1 cellular context compared by ENCODE assay signal in genomic region chr10:72626444-72626754, GRCh38.
TF ChIP-seq lines count a peak whose summit lies in the region.

No MANE protein-coding gene starts in this region.

TF ChIP-seq in SK-N-SH, 30 proteins besides CTCF, POLR2A, EP300 and RAD21 (continued from another document):
- TF ChIP-seq PBX3 (IDR thresholded peaks at IDR 0.05) (no peak), TAF1 (IDR thresholded peaks at IDR 0.05; ENCODE audit: borderline replicate concordance, low read depth, low read length) (no peak), TCF12 (IDR thresholded peaks at IDR 0.05) (no peak), TEAD4 (IDR thresholded peaks at IDR 0.05; ENCODE audit: borderline replicate concordance, insufficient read depth) (no peak), REST (IDR thresholded peaks at IDR 0.05; ENCODE audit: low read depth, low read length) (no peak), IRF3 (IDR thresholded peaks at IDR 0.05; ENCODE audit: low read depth, low read length) (no peak), RXRA (IDR thresholded peaks at IDR 0.05; ENCODE audit: borderline replicate concordance, low read depth) (no peak), USF1 (IDR thresholded peaks at IDR 0.05; ENCODE audit: borderline replicate concordance, low read depth) (no peak), GABPA (IDR thresholded peaks at IDR 0.05; ENCODE audit: low read depth) (no peak), POLR2AphosphoS5 (IDR thresholded peaks at IDR 0.05; ENCODE audit: low read depth, low read length) (no peak), EZH2phosphoT487 (IDR thresholded peaks at IDR 0.05; ENCODE audit: borderline replicate concordance, low read depth) (no peak), FOXJ3 (CRISPR knock-in tag; IDR thresholded peaks at IDR 0.05) (no peak)
